Comparison of ENCODE assay signal across 10 cellular contexts in genomic region chr10:5209776-5210175, GRCh38. TPM values are rescaled to one million over a fixed set of nuclear protein-coding genes. Genes with fewer than 3 reads are reported as not detected.
"Had no signal": no experiment of that assay in that cellular context is flagged by ENCODE, and none has a peak within 500 bp of the region (broad histone marks: within the 10 kb centered on the region; RNA-seq: fewer than 3 reads in every experiment).

No MANE protein-coding gene starts in this region.

RNA-seq across cellular contexts. Expression of gene AKR1C4, which starts 13.1 kb away (rescaled TPM):
- total RNA-seq: OCI-LY7, PC-3, PC-9, Right ventricle myocardium inferior, Right ventricle myocardium superior, RPMI7951, SJCRH30, SJSA1, SK-MEL-5 had no signal
- polyA plus RNA-seq: SK-N-SH had no signal

RNA-seq across cellular contexts. Expression of gene AKR1C8, which starts 24.8 kb away (rescaled TPM):
- total RNA-seq: OCI-LY7, PC-3, Right ventricle myocardium inferior, Right ventricle myocardium superior, RPMI7951, SK-MEL-5 had no signal
- polyA plus RNA-seq: SK-N-SH had no signal
